ENCODE assay signal across 8 cellular contexts in genomic region chr19:45179848-45180370, GRCh38. TPM values are rescaled to one million over a fixed set of nuclear protein-coding genes. Genes with fewer than 3 reads are reported as not detected.
A peak's percentile ranks its signal among the peaks of the same experiment; 100 is the strongest.
DNase-seq lines count a peak whose midpoint lies in the region; ATAC-seq and TF ChIP-seq lines count a peak whose summit lies in the region.

No MANE protein-coding gene starts in this region.

- DNase-seq in cardiac muscle cell (ENCODE audit: low read depth in 1 of 2, low spot score in 1 of 2) (no peak), Right ventricle myocardium inferior (ENCODE audit: missing footprints) (no peak), brain microvascular endothelial cell (no peak), T1000 (lab: John Stamatoyannopoulos, UW) (no peak), germinal center (ENCODE audit: low spot score) (no peak)

- ATAC-seq in Right ventricle myocardium inferior (no peak), GM19328 (IDR thresholded peaks at IDR 0.05; ENCODE audit: unreplicated experiment) (no peak)

- in situ Hi-C loops in brain microvascular endothelial cell (cut with HindIII; ENCODE audit: low pct_ligation_motif_present, low sequenced_read_pairs): no loop called here

- WGBS in mesodermal cell (ENCODE audit: insufficient coverage in 2 of 2), 2 experiments: 32 to 34% methylated on average over 10 to 12 of the region's 14 CpGs
- 34% methylated on average over 14 of the region's 14 CpGs for WGBS in urinary bladder

- H3K4me3 ChIP-seq in cardiac muscle cell (peak overlapping the region; percentile 81), brain microvascular endothelial cell (ENCODE audit: low read depth, low read length) (peak overlapping the region; percentile 95), mesodermal cell (ENCODE audit: extremely low read depth, insufficient read depth, low read length, poor library complexity, severe bottlenecking) (peak overlapping the region; percentile 83), urinary bladder (ENCODE audit: low read depth, low read length) (peak overlapping the region; percentile 71)

- peaks cover 4% of the 10 kb centered on the region for H3K4me1 ChIP-seq in cardiac muscle cell (ENCODE audit: low read depth)
- H3K4me1 ChIP-seq in mesodermal cell (ENCODE audit: control insufficient read depth, insufficient read depth, low read length, poor library complexity, severe bottlenecking): peaks cover 4% of the 10 kb centered on the region
- H3K4me1 ChIP-seq in urinary bladder (ENCODE audit: insufficient read depth): peaks cover 1% of the 10 kb centered on the region

- H3K9me3 ChIP-seq in cardiac muscle cell (ENCODE audit: low read depth) (no peaks in the 10 kb centered on the region), mesodermal cell (ENCODE audit: control insufficient read depth, low read length) (no peaks in the 10 kb centered on the region)

- TF ChIP-seq CTCF in cardiac muscle cell (IDR thresholded peaks at IDR 0.05; ENCODE audit: low read depth, low read length): no peak
- TF ChIP-seq CTCF in brain microvascular endothelial cell (IDR thresholded peaks at IDR 0.05; ENCODE audit: low read depth, low read length, missing control alignments): no peak

- intact Hi-C loops in Right ventricle myocardium inferior (cut with DNase I): loop anchor here (5.0 kb wide), 1 partner anchor 88 kb away; the partner anchor contains the start of gene PPP1R37

- no peak overlapping the region for H3K27ac ChIP-seq in cardiac muscle cell
- H3K27ac ChIP-seq in brain microvascular endothelial cell: peak overlapping the region; percentile 75
- H3K27ac ChIP-seq in mesodermal cell (ENCODE audit: low read depth, low read length, severe bottlenecking): peak overlapping the region; percentile 74
- peak overlapping the region; percentile 71 for H3K27ac ChIP-seq in urinary bladder (ENCODE audit: low read depth)

- H3K27me3 ChIP-seq in cardiac muscle cell (no peaks in the 10 kb centered on the region), brain microvascular endothelial cell (replicated peaks) (no peaks in the 10 kb centered on the region)

- H3K36me3 ChIP-seq in cardiac muscle cell: no peaks in the 10 kb centered on the region
- H3K36me3 ChIP-seq in brain microvascular endothelial cell (replicated peaks): no peaks in the 10 kb centered on the region
- H3K36me3 ChIP-seq in mesodermal cell (ENCODE audit: control insufficient read depth, insufficient read depth, low read length): peaks cover 11% of the 10 kb centered on the region
- H3K36me3 ChIP-seq in urinary bladder (ENCODE audit: insufficient read depth): no peaks in the 10 kb centered on the region

RNA-seq across cellular contexts. Expression of gene BLOC1S3, which starts 1.3 kb away (rescaled TPM):
- total RNA-seq in cardiac muscle cell (4.8 and 6.5 TPM in 2 replicates), Right ventricle myocardium inferior (5.2 TPM), urinary bladder (3.9 TPM)
- polyA plus RNA-seq in cardiac muscle cell (8.2 and 9.6 TPM in 2 replicates), urinary bladder (9.3 TPM)
- polyA plus RNA-seq in mesodermal cell (2013, experiment 1 of 2): 5.6 TPM
- 6.0 TPM for polyA plus RNA-seq in mesodermal cell (2013, experiment 2 of 2)

RNA-seq across cellular contexts. Expression of gene TRAPPC6A, which starts 1.9 kb away (rescaled TPM):
- total RNA-seq in cardiac muscle cell: 67.4 and 123 TPM in 2 replicates
- 155 and 227 TPM in 2 replicates for polyA plus RNA-seq in cardiac muscle cell
- total RNA-seq in Right ventricle myocardium inferior: 14.2 TPM
- polyA plus RNA-seq in mesodermal cell (2013, experiment 1 of 2): 28.1 TPM
- 25.5 TPM for polyA plus RNA-seq in mesodermal cell (2013, experiment 2 of 2)
- total RNA-seq in urinary bladder: 7.1 TPM
- polyA plus RNA-seq in urinary bladder: 46.1 TPM

RNA-seq across cellular contexts. Expression of gene NKPD1, which starts 19.1 kb away (rescaled TPM):
- 1.1 and 3.3 TPM in 2 replicates for total RNA-seq in cardiac muscle cell
- polyA plus RNA-seq in cardiac muscle cell: 1.0 and 2.9 TPM in 2 replicates
- not detected for total RNA-seq in Right ventricle myocardium inferior
- polyA plus RNA-seq in mesodermal cell (2013, experiment 1 of 2): 0.18 TPM
- polyA plus RNA-seq in mesodermal cell (2013, experiment 2 of 2): 0.15 TPM
- total RNA-seq in urinary bladder: 0.58 TPM
- polyA plus RNA-seq in urinary bladder: 0.37 TPM
